ENCODE assay signal across 22 cellular contexts in the genomic region with DNA sequence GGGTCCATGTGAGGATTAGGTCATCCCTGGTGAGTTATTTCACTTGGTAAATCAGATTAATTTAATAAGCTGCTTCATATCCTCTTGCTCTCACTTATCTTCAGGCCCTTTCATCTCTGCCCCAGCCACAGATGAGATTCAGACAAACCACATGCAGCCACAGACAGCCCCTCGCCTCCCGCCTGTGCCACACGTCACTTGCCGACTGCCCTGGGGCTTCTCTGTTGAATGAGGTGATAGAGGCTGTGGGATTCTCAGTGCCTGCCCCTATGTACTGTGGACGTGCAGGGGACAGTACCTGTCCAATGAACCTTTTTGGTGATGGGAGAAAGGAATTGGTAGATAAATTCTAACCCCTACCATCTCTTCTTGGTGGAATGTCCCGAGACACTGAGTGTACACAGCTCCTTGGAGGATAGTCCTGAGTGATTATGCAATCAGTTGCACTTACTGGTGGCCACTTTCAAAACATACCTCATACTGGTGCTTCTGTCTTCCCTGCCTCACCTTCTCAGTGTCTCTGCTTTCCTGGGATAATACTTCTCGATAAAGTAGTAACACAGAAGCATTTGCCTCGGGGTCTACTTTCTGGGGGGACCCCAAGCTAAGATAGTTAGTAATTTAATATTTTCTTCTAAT.
"Had no signal": no experiment of that assay in that cellular context is flagged by ENCODE, and none has a peak within 500 bp of the region (broad histone marks: within the 10 kb centered on the region; RNA-seq: fewer than 3 reads in every experiment).

No MANE protein-coding gene starts in this region.

- DNase-seq: activated CD4-positive, alpha-beta T cell treated with anti-CD3 and anti-CD28 coated beads for 48 hours; activated CD4-positive, alpha-beta T cell treated with anti-CD3 and anti-CD28 coated beads, Interleukin-2, amount 50 U/mL, for 4 hours; activated CD4-positive, CD25-positive, alpha-beta regulatory T cell treated with anti-CD3 and anti-CD28 coated beads, Interleukin-2, amount 50 U/mL, for 72 hours; activated CD8-positive, alpha-beta memory T cell treated with anti-CD3 and anti-CD28 coated beads, Interleukin-2, amount 50 U/mL, for 48 hours; activated CD8-positive, alpha-beta T cell treated with anti-CD3 and anti-CD28 coated beads, Interleukin-2, amount 10 ng/mL, durations not matched to agents 7 days and 5 days; activated naive CD4-positive, alpha-beta T cell; activated T-cell treated with anti-CD3 and anti-CD28 coated beads, Interleukin-2, amount 50 U/mL, for 1 hour; aorta; central memory CD4-positive, alpha-beta T cell; Kasumi-1; NCI-H1417; NCI-H1694; NCI-H2029; NCI-H2107; NCI-H2171 treated with DMSO at 0.1 percent for 48 hours; NCI-H226; NCI-H526; NCI-H774; NK-92 treated with Interleukin-12 subunit alpha and Interleukin-12 subunit beta, amount 100 ng/mL, for 24 hours; Peyer's patch; Right ventricle myocardium superior had no signal

- H3K4me3 ChIP-seq: Peyer's patch had no signal

- ATAC-seq: activated CD8-positive, alpha-beta T cell treated with anti-CD3 and anti-CD28 coated beads, Interleukin-2, amount 10 ng/mL, durations not matched to agents 7 days and 5 days; WTC11 had no signal
